Comparison of ENCODE assay signal across 14 cellular contexts in genomic region chr2:45833301-45833967, GRCh38.
DNase-seq lines count a peak whose midpoint lies in the region; ATAC-seq and TF ChIP-seq lines count a peak whose summit lies in the region.
"Had no signal": no experiment of that assay in that cellular context is flagged by ENCODE, and none has a peak within 500 bp of the region (broad histone marks: within the 10 kb centered on the region; RNA-seq: fewer than 3 reads in every experiment).

No MANE protein-coding gene starts in this region.

- H3K79me2 ChIP-seq in MM.1S (ENCODE audit: low read length), result no peaks in the 10 kb centered on the region

- H3K4me2 ChIP-seq in MM.1S (ENCODE audit: low read depth, low read length), result peak overlapping the region; percentile 33; the same call in 1 of the 2 replicates

- POLR2A ChIA-PET in CD4-positive, alpha-beta memory T cell (lab: Charles Lee; ENCODE audit: partially characterized antibody), result no interaction called here
- POLR2A ChIA-PET in CD8-positive, alpha-beta memory T cell (lab: Charles Lee), result no interaction called here

- DNase-seq in MM.1S (no peak), NCI-H82 (lab: John Stamatoyannopoulos, UW) (no peak)
- DNase-seq in CD4-positive, alpha-beta memory T cell, result no peak
- DNase-seq in CD8-positive, alpha-beta memory T cell, result no peak
- DNase-seq in activated naive CD8-positive, alpha-beta T cell treated with anti-CD3 and anti-CD28 coated beads for 36 hours, result no peak
- DNase-seq: GF-D8; GM23248; IMR-90; naive thymus-derived CD4-positive, alpha-beta T cell had no signal

- H3K9me3 Mint-ChIP-seq in CD4-positive, alpha-beta memory T cell, result peaks cover 3 to 25% (median 21%) of the 10 kb centered on the region in 8 donors
- H3K9me3 Mint-ChIP-seq in CD8-positive, alpha-beta memory T cell, result peaks cover 9 to 21% (median 20%) of the 10 kb centered on the region in 5 donors
- H3K9me3 Mint-ChIP-seq in activated naive CD8-positive, alpha-beta T cell treated with anti-CD3 and anti-CD28 coated beads for 36 hours, result peaks cover 19% of the 10 kb centered on the region

- H3K4me3 ChIP-seq in MM.1S (ENCODE audit: low read length), result no peak overlapping the region
- H3K4me3 ChIP-seq in CD4-positive, alpha-beta memory T cell (ENCODE audit: low read length in 2 of 2), result no peak overlapping the region
- H3K4me3 ChIP-seq in CD8-positive, alpha-beta memory T cell (ENCODE audit: low read length), result no peak overlapping the region
- H3K4me3 ChIP-seq: GM23248, Peyer's patch had no signal

- H3K4me1 ChIP-seq in MM.1S (ENCODE audit: low read length), result peaks cover 41% of the 10 kb centered on the region
- no peaks in the 10 kb centered on the region for H3K4me1 ChIP-seq in CD4-positive, alpha-beta memory T cell (ENCODE audit: insufficient read depth, low read length)
- H3K4me1 ChIP-seq in CD8-positive, alpha-beta memory T cell (ENCODE audit: insufficient read depth, low read length), result no peaks in the 10 kb centered on the region

- peaks cover 4 to 14% of the 10 kb centered on the region in 2 donors for H3K36me3 Mint-ChIP-seq in CD4-positive, alpha-beta memory T cell
- H3K36me3 Mint-ChIP-seq in CD8-positive, alpha-beta memory T cell, result peaks cover 1 to 21% (median 2%) of the 10 kb centered on the region in 3 donors
- H3K36me3 Mint-ChIP-seq in activated naive CD8-positive, alpha-beta T cell treated with anti-CD3 and anti-CD28 coated beads for 36 hours, result peaks cover 10% of the 10 kb centered on the region

- no peaks in the 10 kb centered on the region for H3K27me3 Mint-ChIP-seq in CD4-positive, alpha-beta memory T cell
- H3K27me3 Mint-ChIP-seq in CD8-positive, alpha-beta memory T cell, result no peaks in the 10 kb centered on the region
- H3K27me3 Mint-ChIP-seq in activated naive CD8-positive, alpha-beta T cell treated with anti-CD3 and anti-CD28 coated beads for 36 hours, result no peaks in the 10 kb centered on the region
- H3K27me3 Mint-ChIP-seq: activated naive CD8-positive, alpha-beta T cell; naive thymus-derived CD4-positive, alpha-beta T cell had no signal

- H3K27ac Mint-ChIP-seq in CD4-positive, alpha-beta memory T cell, result no peak overlapping the region
- no peak overlapping the region for H3K27ac Mint-ChIP-seq in CD8-positive, alpha-beta memory T cell
- no peak overlapping the region for H3K27ac Mint-ChIP-seq in activated naive CD8-positive, alpha-beta T cell treated with anti-CD3 and anti-CD28 coated beads for 36 hours
- H3K27ac Mint-ChIP-seq: activated naive CD8-positive, alpha-beta T cell had no signal

- no peaks in the 10 kb centered on the region for H4K20me1 ChIP-seq in MM.1S (ENCODE audit: insufficient read depth, low read length)

- TF ChIP-seq CTCF in MM.1S (IDR thresholded peaks at IDR 0.05; ENCODE audit: low read length), result no peak

- H2AFZ ChIP-seq in MM.1S (ENCODE audit: low read length), result peak overlapping the region; percentile 8; the same call in 1 of the 2 replicates
- H2AFZ ChIP-seq: GM23248 had no signal

- intact Hi-C loops in CD4-positive, alpha-beta memory T cell (cut with micrococcal nuclease), result no loop called here

- no peaks in the 10 kb centered on the region for H3K9me3 ChIP-seq in MM.1S (replicated peaks; ENCODE audit: insufficient read depth, low read length)
- peaks cover 0 to 11% of the 10 kb centered on the region in 2 donors for H3K9me3 ChIP-seq in CD4-positive, alpha-beta memory T cell (ENCODE audit: control insufficient read depth in 1 of 2, low read length in 2 of 2)
- H3K9me3 ChIP-seq in CD8-positive, alpha-beta memory T cell (ENCODE audit: low read length), result no peaks in the 10 kb centered on the region

- no peaks in the 10 kb centered on the region for H3K9me2 ChIP-seq in MM.1S (replicated peaks; ENCODE audit: insufficient read depth, low read length)

- H3K27ac ChIP-seq in MM.1S (ENCODE audit: low read length), result peak overlapping the region; percentile 41; the same call in 1 of the 2 replicates
- no peak overlapping the region for H3K27ac ChIP-seq in CD4-positive, alpha-beta memory T cell (ENCODE audit: low read depth, low read length)
- no peak overlapping the region for H3K27ac ChIP-seq in CD8-positive, alpha-beta memory T cell (ENCODE audit: low read depth, low read length)
- H3K27ac ChIP-seq: GM23248, Peyer's patch had no signal

- ATAC-seq in GM18499 (IDR thresholded peaks at IDR 0.05; ENCODE audit: insufficient read depth, unreplicated experiment) (peak; percentile 19), GM21367 (IDR thresholded peaks at IDR 0.05; ENCODE audit: unreplicated experiment) (peak; percentile 14), HG02884 (IDR thresholded peaks at IDR 0.05; ENCODE audit: unreplicated experiment) (peak; percentile 23)

- H3K9ac ChIP-seq in MM.1S (ENCODE audit: low read length), result peak overlapping the region; percentile 4; the same call in 1 of the 2 replicates
- H3K9ac ChIP-seq: GM23248 had no signal

- peaks cover 0 to 8% (median 5%) of the 10 kb centered on the region in 4 donors for H3K4me1 Mint-ChIP-seq in CD4-positive, alpha-beta memory T cell
- peaks cover 4 to 8% (median 7%) of the 10 kb centered on the region in 3 donors for H3K4me1 Mint-ChIP-seq in CD8-positive, alpha-beta memory T cell
- H3K4me1 Mint-ChIP-seq in activated naive CD8-positive, alpha-beta T cell treated with anti-CD3 and anti-CD28 coated beads for 36 hours, result peaks cover 6% of the 10 kb centered on the region

- H3K4me3 Mint-ChIP-seq in CD4-positive, alpha-beta memory T cell, result no peak overlapping the region
- no peak overlapping the region for H3K4me3 Mint-ChIP-seq in CD8-positive, alpha-beta memory T cell
- H3K4me3 Mint-ChIP-seq in activated naive CD8-positive, alpha-beta T cell treated with anti-CD3 and anti-CD28 coated beads for 36 hours, result no peak overlapping the region
- H3K4me3 Mint-ChIP-seq: activated naive CD8-positive, alpha-beta T cell; naive thymus-derived CD4-positive, alpha-beta T cell had no signal

- H3F3A ChIP-seq in MM.1S (ENCODE audit: insufficient read depth, low read length), result peaks cover 11% of the 10 kb centered on the region

- no peaks in the 10 kb centered on the region for H3K27me3 ChIP-seq in MM.1S (replicated peaks; ENCODE audit: insufficient read depth, low read length)
- no peaks in the 10 kb centered on the region for H3K27me3 ChIP-seq in CD4-positive, alpha-beta memory T cell (ENCODE audit: insufficient read depth, low read length)
- no peaks in the 10 kb centered on the region for H3K27me3 ChIP-seq in CD8-positive, alpha-beta memory T cell (ENCODE audit: insufficient read depth, low read length, poor library complexity, severe bottlenecking)
- H3K27me3 ChIP-seq: Peyer's patch had no signal

- CTCF ChIA-PET in CD4-positive, alpha-beta memory T cell (lab: Charles Lee; ENCODE audit: partially characterized antibody), result no interaction called here
- CTCF ChIA-PET in CD8-positive, alpha-beta memory T cell (lab: Charles Lee), result no interaction called here

- H3K36me3 ChIP-seq in MM.1S (replicated peaks; ENCODE audit: insufficient read depth, low read length), result no peaks in the 10 kb centered on the region
- no peaks in the 10 kb centered on the region for H3K36me3 ChIP-seq in CD4-positive, alpha-beta memory T cell (ENCODE audit: insufficient read depth, low read length)
- no peaks in the 10 kb centered on the region for H3K36me3 ChIP-seq in CD8-positive, alpha-beta memory T cell (ENCODE audit: insufficient read depth, low read length)
- H3K36me3 ChIP-seq: Peyer's patch had no signal
